In genomic region chr1:44565265-44565750, GRCh38 we compare ENCODE assay signal across 30 cellular contexts.
"Had no signal": no experiment of that assay in that cellular context is flagged by ENCODE, and none has a peak within 500 bp of the region (broad histone marks: within the 10 kb centered on the region; RNA-seq: fewer than 3 reads in every experiment).

No MANE protein-coding gene starts in this region.

- H3K9me3 Mint-ChIP-seq: activated naive CD4-positive, alpha-beta T cell treated with anti-CD3 and anti-CD28 coated beads, Interleukin-2, amount 50 U/mL, for 24 hours; activated T-cell treated with anti-CD3 and anti-CD28 coated beads, Interleukin-2, amount 50 U/mL, for 24 hours; activated T-helper 1 cell treated with anti-CD3 and anti-CD28 coated beads, Interleukin-12 subunit alpha, Interleukin-12 subunit beta, Interleukin-2, Interleukin-4 antibody, amounts not matched to agents 30 ng/mL and 10 ng/mL and 1 ng/mL, durations not matched to agents 14 hours and 24 hours and 36 hours; T-cell had no signal

- H3K36me3 Mint-ChIP-seq: activated CD8-positive, alpha-beta memory T cell treated with anti-CD3 and anti-CD28 coated beads, Interleukin-2, amount 10 ng/mL, durations not matched to agents 7 days and 5 days; activated naive CD4-positive, alpha-beta T cell treated with anti-CD3 and anti-CD28 coated beads, Interleukin-2, amount 50 U/mL, for 24 hours; T-cell had no signal

- H3K4me3 ChIP-seq: ascending aorta, body of pancreas, K562, SK-N-MC had no signal

- H3K27ac ChIP-seq: ascending aorta, body of pancreas, SK-N-MC, VCaP had no signal

- H3K36me3 ChIP-seq: ascending aorta had no signal

- H3K27me3 ChIP-seq: ascending aorta, body of pancreas had no signal

- H3K4me1 ChIP-seq: ascending aorta had no signal

- H3K4me3 Mint-ChIP-seq: activated CD8-positive, alpha-beta memory T cell treated with anti-CD3 and anti-CD28 coated beads, Interleukin-2, amount 10 ng/mL, durations not matched to agents 7 days and 5 days; activated naive CD4-positive, alpha-beta T cell treated with anti-CD3 and anti-CD28 coated beads, Interleukin-2, amount 50 U/mL, for 24 hours; activated T-cell treated with anti-CD3 and anti-CD28 coated beads, Interleukin-2, amount 50 U/mL, for 24 hours; activated T-helper 1 cell treated with anti-CD3 and anti-CD28 coated beads, Interleukin-12 subunit alpha, Interleukin-12 subunit beta, Interleukin-2, Interleukin-4 antibody, amounts not matched to agents 30 ng/mL and 10 ng/mL and 1 ng/mL, durations not matched to agents 14 hours and 24 hours and 36 hours; T-cell had no signal

- H3K4me1 Mint-ChIP-seq: activated naive CD4-positive, alpha-beta T cell treated with anti-CD3 and anti-CD28 coated beads, Interleukin-2, amount 50 U/mL, for 24 hours had no signal

- H3K27me3 Mint-ChIP-seq: activated naive CD4-positive, alpha-beta T cell treated with anti-CD3 and anti-CD28 coated beads, Interleukin-2, amount 50 U/mL, for 24 hours had no signal

- ATAC-seq: activated CD4-positive, CD25-positive, alpha-beta regulatory T cell treated with anti-CD3 and anti-CD28 coated beads, Interleukin-2, amount 50 U/mL, for 24 hours; activated CD8-positive, alpha-beta memory T cell treated with anti-CD3 and anti-CD28 coated beads, Interleukin-2, amount 10 ng/mL, durations not matched to agents 7 days and 5 days; body of pancreas; K562; Panc1; Right ventricle myocardium inferior; T-cell had no signal

- DNase-seq: activated CD4-positive, alpha-beta T cell treated with anti-CD3 and anti-CD28 coated beads for 48 hours; activated CD4-positive, alpha-beta T cell treated with anti-CD3 and anti-CD28 coated beads, Interleukin-2, amount 50 U/mL, for 48 hours; activated CD8-positive, alpha-beta memory T cell treated with anti-CD3 and anti-CD28 coated beads, Interleukin-2, amount 10 ng/mL, durations not matched to agents 7 days and 5 days; activated effector memory CD4-positive, alpha-beta T cell treated with Interleukin-2 at 50 U/mL for 16 hours; activated naive CD4-positive, alpha-beta T cell; activated T-cell treated with anti-CD3 and anti-CD28 coated beads, Interleukin-2, amount 50 U/mL, for 24 hours; body of pancreas; cerebellar nuclear complex; Karpas-422; MM.1S; NCI-H1105; NCI-H1436 treated with DMSO at 0.1 percent for 48 hours; NCI-H187; NCI-H2081; NCI-H510A treated with DMSO at 0.1 percent for 48 hours; NCI-H748 treated with DMSO at 0.1 percent for 48 hours; OCI-M1; RPMI8226; T-cell; T-helper 2 cell; T1000 had no signal

- H3K27ac Mint-ChIP-seq: activated CD8-positive, alpha-beta memory T cell treated with anti-CD3 and anti-CD28 coated beads, Interleukin-2, amount 10 ng/mL, durations not matched to agents 7 days and 5 days; activated naive CD4-positive, alpha-beta T cell treated with anti-CD3 and anti-CD28 coated beads, Interleukin-2, amount 50 U/mL, for 24 hours; activated T-cell treated with anti-CD3 and anti-CD28 coated beads, Interleukin-2, amount 50 U/mL, for 24 hours; activated T-helper 1 cell treated with anti-CD3 and anti-CD28 coated beads, Interleukin-12 subunit alpha, Interleukin-12 subunit beta, Interleukin-2, Interleukin-4 antibody, amounts not matched to agents 30 ng/mL and 10 ng/mL and 1 ng/mL, durations not matched to agents 14 hours and 24 hours and 36 hours; T-cell had no signal

- H3K9me3 ChIP-seq: ascending aorta, body of pancreas had no signal
